In the genomic region with DNA sequence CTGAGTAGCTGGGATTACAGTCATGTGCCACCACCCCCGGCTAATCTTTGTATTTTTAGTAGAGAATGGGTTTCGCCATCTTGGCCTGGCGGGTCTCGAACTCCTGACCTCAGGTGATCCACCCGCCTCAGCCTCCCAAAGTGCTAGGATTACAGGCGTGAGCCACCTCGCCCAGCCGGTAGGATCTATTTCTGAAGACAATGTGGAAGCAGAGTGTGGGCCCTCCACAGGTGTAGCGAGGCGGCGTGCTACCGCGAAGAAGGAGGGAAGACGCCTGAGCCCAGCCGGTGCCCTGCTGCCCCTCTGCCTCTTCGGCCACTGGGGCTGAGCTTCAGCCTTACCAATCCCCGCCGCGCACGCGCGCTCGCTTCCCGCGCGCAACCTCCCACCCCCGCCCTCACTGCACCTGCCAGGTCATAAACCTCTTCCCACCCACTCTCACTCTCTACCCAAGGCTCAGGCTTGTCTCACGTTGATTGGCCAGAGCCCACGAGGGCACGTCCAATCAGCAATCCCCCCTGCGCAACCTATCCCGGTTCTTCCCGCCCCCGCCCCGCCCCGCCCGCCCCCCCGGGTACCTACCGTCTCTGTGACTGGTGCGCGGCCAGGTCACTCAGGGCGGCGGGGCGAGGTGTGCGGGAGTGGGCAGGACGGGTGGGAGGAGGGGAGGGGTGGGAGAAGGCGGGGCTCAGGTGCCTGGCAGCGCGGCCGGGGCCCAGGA, we compare ENCODE assay signal across 1 cellular context.
TF ChIP-seq lines count a peak whose summit lies in the region.

No MANE protein-coding gene starts in this region.

TF ChIP-seq in HEK293, 187 proteins besides CTCF, POLR2A, EP300 and RAD21 (continued from another document and continues in another):
- TF ChIP-seq, protein P1, sequence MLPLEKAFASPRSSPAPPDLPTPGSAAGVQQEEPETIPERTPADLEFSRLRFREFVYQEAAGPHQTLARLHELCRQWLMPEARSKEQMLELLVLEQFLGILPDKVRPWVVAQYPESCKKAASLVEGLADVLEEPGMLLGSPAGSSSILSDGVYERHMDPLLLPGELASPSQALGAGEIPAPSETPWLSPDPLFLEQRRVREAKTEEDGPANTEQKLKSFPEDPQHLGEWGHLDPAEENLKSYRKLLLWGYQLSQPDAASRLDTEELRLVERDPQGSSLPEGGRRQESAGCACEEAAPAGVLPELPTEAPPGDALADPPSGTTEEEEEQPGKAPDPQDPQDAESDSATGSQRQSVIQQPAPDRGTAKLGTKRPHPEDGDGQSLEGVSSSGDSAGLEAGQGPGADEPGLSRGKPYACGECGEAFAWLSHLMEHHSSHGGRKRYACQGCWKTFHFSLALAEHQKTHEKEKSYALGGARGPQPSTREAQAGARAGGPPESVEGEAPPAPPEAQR (tag by site-specific recombination; IDR thresholded peaks at IDR 0.05): no peak
- no peak for TF ChIP-seq ZNF670 (tag by site-specific recombination; IDR thresholded peaks at IDR 0.05; ENCODE audit: low read depth)
- TF ChIP-seq, protein P2, sequence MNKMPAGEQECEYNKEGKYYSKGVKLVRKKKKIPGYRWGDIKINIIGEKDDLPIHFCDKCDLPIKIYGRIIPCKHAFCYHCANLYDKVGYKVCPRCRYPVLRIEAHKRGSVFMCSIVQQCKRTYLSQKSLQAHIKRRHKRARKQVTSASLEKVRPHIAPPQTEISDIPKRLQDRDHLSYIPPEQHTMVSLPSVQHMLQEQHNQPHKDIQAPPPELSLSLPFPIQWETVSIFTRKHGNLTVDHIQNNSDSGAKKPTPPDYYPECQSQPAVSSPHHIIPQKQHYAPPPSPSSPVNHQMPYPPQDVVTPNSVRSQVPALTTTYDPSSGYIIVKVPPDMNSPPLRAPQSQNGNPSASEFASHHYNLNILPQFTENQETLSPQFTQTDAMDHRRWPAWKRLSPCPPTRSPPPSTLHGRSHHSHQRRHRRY (tag by site-specific recombination; IDR thresholded peaks at IDR 0.05): no peak
- TF ChIP-seq, protein P3, sequence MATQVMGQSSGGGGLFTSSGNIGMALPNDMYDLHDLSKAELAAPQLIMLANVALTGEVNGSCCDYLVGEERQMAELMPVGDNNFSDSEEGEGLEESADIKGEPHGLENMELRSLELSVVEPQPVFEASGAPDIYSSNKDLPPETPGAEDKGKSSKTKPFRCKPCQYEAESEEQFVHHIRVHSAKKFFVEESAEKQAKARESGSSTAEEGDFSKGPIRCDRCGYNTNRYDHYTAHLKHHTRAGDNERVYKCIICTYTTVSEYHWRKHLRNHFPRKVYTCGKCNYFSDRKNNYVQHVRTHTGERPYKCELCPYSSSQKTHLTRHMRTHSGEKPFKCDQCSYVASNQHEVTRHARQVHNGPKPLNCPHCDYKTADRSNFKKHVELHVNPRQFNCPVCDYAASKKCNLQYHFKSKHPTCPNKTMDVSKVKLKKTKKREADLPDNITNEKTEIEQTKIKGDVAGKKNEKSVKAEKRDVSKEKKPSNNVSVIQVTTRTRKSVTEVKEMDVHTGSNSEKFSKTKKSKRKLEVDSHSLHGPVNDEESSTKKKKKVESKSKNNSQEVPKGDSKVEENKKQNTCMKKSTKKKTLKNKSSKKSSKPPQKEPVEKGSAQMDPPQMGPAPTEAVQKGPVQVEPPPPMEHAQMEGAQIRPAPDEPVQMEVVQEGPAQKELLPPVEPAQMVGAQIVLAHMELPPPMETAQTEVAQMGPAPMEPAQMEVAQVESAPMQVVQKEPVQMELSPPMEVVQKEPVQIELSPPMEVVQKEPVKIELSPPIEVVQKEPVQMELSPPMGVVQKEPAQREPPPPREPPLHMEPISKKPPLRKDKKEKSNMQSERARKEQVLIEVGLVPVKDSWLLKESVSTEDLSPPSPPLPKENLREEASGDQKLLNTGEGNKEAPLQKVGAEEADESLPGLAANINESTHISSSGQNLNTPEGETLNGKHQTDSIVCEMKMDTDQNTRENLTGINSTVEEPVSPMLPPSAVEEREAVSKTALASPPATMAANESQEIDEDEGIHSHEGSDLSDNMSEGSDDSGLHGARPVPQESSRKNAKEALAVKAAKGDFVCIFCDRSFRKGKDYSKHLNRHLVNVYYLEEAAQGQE (tag by site-specific recombination; IDR thresholded peaks at IDR 0.05): 0 out of 2 replicates have a peak, but pooled peaks have one; percentile 41
- TF ChIP-seq ZNF24 (tag by site-specific recombination; IDR thresholded peaks at IDR 0.05): 0 out of 2 replicates have a peak, but pooled peaks have one; percentile 57
- peak; percentile 88 for TF ChIP-seq ZNF366 (tag by site-specific recombination; conservative IDR thresholded peaks at IDR 0.05)
- no peak for TF ChIP-seq HOXA7 (CRISPR knock-in tag; IDR thresholded peaks at IDR 0.05; ENCODE audit: borderline replicate concordance)
- TF ChIP-seq OSR2 (tag by site-specific recombination; IDR thresholded peaks at IDR 0.05): no peak
- TF ChIP-seq ZNF394 (tag by site-specific recombination; IDR thresholded peaks at IDR 0.05; ENCODE audit: borderline replicate concordance): peak; percentile 59; the same call in 1 of the 2 replicates
- TF ChIP-seq ZNF133 (tag by site-specific recombination; IDR thresholded peaks at IDR 0.05): no peak
- no peak for TF ChIP-seq ZNF16 (tag by site-specific recombination; IDR thresholded peaks at IDR 0.05; ENCODE audit: low read depth)
- TF ChIP-seq, protein P4, sequence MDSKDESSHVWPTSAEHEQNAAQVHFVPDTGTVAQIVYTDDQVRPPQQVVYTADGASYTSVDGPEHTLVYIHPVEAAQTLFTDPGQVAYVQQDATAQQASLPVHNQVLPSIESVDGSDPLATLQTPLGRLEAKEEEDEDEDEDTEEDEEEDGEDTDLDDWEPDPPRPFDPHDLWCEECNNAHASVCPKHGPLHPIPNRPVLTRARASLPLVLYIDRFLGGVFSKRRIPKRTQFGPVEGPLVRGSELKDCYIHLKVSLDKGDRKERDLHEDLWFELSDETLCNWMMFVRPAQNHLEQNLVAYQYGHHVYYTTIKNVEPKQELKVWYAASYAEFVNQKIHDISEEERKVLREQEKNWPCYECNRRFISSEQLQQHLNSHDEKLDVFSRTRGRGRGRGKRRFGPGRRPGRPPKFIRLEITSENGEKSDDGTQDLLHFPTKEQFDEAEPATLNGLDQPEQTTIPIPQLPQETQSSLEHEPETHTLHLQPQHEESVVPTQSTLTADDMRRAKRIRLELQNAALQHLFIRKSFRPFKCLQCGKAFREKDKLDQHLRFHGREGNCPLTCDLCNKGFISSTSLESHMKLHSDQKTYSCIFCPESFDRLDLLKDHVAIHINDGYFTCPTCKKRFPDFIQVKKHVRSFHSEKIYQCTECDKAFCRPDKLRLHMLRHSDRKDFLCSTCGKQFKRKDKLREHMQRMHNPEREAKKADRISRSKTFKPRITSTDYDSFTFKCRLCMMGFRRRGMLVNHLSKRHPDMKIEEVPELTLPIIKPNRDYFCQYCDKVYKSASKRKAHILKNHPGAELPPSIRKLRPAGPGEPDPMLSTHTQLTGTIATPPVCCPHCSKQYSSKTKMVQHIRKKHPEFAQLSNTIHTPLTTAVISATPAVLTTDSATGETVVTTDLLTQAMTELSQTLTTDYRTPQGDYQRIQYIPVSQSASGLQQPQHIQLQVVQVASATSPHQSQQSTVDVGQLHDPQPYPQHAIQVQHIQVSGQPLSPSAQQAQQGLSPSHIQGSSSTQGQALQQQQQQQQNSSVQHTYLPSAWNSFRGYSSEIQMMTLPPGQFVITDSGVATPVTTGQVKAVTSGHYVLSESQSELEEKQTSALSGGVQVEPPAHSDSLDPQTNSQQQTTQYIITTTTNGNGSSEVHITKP (tag by site-specific recombination; IDR thresholded peaks at IDR 0.05): 0 out of 2 replicates have a peak, but pooled peaks have one; percentile 22
- TF ChIP-seq, protein P5, sequence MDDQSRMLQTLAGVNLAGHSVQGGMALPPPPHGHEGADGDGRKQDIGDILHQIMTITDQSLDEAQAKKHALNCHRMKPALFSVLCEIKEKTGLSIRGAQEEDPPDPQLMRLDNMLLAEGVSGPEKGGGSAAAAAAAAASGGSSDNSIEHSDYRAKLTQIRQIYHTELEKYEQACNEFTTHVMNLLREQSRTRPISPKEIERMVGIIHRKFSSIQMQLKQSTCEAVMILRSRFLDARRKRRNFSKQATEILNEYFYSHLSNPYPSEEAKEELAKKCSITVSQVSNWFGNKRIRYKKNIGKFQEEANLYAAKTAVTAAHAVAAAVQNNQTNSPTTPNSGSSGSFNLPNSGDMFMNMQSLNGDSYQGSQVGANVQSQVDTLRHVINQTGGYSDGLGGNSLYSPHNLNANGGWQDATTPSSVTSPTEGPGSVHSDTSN (CRISPR knock-in tag; IDR thresholded peaks at IDR 0.05): no peak
- 0 out of 2 replicates have a peak, but pooled peaks have one; percentile 46 for TF ChIP-seq ZSCAN30 (tag by site-specific recombination; IDR thresholded peaks at IDR 0.05)
- TF ChIP-seq ZNF791 (tag by site-specific recombination; IDR thresholded peaks at IDR 0.05): no peak
- TF ChIP-seq, protein P6, sequence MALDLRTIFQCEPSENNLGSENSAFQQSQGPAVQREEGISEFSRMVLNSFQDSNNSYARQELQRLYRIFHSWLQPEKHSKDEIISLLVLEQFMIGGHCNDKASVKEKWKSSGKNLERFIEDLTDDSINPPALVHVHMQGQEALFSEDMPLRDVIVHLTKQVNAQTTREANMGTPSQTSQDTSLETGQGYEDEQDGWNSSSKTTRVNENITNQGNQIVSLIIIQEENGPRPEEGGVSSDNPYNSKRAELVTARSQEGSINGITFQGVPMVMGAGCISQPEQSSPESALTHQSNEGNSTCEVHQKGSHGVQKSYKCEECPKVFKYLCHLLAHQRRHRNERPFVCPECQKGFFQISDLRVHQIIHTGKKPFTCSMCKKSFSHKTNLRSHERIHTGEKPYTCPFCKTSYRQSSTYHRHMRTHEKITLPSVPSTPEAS (tag by site-specific recombination; IDR thresholded peaks at IDR 0.05): peak; percentile 56
- TF ChIP-seq ZNF792 (tag by site-specific recombination; IDR thresholded peaks at IDR 0.05): peak; percentile 52; the same call in 1 of the 2 replicates
- TF ChIP-seq WT1 (tag by site-specific recombination; IDR thresholded peaks at IDR 0.05): no peak; the same call in 1 of the 2 replicates
- no peak for TF ChIP-seq ZNF654 (tag by site-specific recombination; IDR thresholded peaks at IDR 0.05; ENCODE audit: low read depth)
- TF ChIP-seq ZNF629 (tag by site-specific recombination; IDR thresholded peaks at IDR 0.05): peak; percentile 42; the same call in 1 of the 2 replicates
- TF ChIP-seq HOXC10 (CRISPR knock-in tag; IDR thresholded peaks at IDR 0.05): no peak
- TF ChIP-seq ZNF214 (tag by site-specific recombination; IDR thresholded peaks at IDR 0.05; ENCODE audit: borderline replicate concordance): no peak
- no peak for TF ChIP-seq MEIS1 (CRISPR knock-in tag; IDR thresholded peaks at IDR 0.05; ENCODE audit: borderline replicate concordance)
- TF ChIP-seq ZNF266 (tag by site-specific recombination; IDR thresholded peaks at IDR 0.05; ENCODE audit: low read depth): no peak
- TF ChIP-seq, protein P7, sequence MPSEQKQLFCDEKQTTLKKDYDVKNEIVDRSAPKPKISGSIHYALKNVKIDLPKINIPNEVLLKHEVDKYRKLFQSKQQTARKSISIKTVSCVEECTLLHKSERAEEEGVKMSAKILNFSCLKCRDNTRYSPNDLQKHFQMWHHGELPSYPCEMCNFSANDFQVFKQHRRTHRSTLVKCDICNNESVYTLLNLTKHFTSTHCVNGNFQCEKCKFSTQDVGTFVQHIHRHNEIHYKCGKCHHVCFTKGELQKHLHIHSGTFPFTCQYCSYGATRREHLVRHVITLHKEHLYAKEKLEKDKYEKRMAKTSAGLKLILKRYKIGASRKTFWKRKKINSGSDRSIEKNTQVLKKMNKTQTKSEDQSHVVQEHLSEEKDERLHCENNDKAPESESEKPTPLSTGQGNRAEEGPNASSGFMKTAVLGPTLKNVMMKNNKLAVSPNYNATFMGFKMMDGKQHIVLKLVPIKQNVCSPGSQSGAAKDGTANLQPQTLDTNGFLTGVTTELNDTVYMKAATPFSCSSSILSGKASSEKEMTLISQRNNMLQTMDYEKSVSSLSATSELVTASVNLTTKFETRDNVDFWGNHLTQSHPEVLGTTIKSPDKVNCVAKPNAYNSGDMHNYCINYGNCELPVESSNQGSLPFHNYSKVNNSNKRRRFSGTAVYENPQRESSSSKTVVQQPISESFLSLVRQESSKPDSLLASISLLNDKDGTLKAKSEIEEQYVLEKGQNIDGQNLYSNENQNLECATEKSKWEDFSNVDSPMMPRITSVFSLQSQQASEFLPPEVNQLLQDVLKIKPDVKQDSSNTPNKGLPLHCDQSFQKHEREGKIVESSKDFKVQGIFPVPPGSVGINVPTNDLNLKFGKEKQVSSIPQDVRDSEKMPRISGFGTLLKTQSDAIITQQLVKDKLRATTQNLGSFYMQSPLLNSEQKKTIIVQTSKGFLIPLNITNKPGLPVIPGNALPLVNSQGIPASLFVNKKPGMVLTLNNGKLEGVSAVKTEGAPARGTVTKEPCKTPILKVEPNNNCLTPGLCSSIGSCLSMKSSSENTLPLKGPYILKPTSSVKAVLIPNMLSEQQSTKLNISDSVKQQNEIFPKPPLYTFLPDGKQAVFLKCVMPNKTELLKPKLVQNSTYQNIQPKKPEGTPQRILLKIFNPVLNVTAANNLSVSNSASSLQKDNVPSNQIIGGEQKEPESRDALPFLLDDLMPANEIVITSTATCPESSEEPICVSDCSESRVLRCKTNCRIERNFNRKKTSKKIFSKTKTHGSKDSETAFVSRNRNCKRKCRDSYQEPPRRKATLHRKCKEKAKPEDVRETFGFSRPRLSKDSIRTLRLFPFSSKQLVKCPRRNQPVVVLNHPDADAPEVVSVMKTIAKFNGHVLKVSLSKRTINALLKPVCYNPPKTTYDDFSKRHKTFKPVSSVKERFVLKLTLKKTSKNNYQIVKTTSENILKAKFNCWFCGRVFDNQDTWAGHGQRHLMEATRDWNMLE (tag by site-specific recombination; conservative IDR thresholded peaks at IDR 0.05; ENCODE audit: low read depth): no peak; the same call in 1 of the 2 replicates
- TF ChIP-seq, protein P8, sequence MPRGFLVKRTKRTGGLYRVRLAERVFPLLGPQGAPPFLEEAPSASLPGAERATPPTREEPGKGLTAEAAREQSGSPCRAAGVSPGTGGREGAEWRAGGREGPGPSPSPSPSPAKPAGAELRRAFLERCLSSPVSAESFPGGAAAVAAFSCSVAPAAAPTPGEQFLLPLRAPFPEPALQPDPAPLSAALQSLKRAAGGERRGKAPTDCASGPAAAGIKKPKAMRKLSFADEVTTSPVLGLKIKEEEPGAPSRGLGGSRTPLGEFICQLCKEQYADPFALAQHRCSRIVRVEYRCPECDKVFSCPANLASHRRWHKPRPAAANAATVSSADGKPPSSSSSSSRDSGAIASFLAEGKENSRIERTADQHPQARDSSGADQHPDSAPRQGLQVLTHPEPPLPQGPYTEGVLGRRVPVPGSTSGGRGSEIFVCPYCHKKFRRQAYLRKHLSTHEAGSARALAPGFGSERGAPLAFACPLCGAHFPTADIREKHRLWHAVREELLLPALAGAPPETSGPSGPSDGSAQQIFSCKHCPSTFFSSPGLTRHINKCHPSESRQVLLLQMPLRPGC (tag by site-specific recombination; IDR thresholded peaks at IDR 0.05): peak; percentile 58; the same call in 1 of the 2 replicates
- no peak for TF ChIP-seq ZNF626 (tag by site-specific recombination; IDR thresholded peaks at IDR 0.05)
- no peak for TF ChIP-seq ZNF132 (tag by site-specific recombination; IDR thresholded peaks at IDR 0.05; ENCODE audit: borderline replicate concordance)
- TF ChIP-seq ZNF529 (tag by site-specific recombination; IDR thresholded peaks at IDR 0.05; ENCODE audit: insufficient replicate concordance): no peak
- TF ChIP-seq ZNF184 (tag by site-specific recombination; IDR thresholded peaks at IDR 0.05): no peak
